Comparison of ENCODE assay signal across 1 cellular context in the genomic region with DNA sequence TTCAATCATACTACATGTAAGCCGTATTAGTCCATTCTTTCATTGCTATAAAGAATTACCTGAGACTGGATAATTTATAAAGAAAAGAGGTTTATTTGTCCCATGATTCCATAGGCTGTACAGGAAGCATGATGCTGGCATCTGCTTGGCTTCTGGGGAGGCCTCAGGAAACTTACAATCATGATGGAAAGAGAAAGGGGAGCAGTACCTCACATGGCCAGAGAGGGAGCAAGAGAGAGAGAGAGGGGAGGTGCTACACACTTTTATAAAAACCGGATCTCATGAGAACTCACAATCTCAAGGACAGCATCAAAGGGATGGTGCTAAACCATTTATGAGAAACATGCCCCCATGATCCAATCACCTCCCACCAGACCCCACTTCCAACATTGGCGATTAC.
TF ChIP-seq lines count a peak whose summit lies in the region.

No MANE protein-coding gene starts in this region.

TF ChIP-seq in SK-N-SH treated with all-trans-retinoic acid at 6 μM for 48 hours, 23 proteins besides CTCF, POLR2A, EP300 and RAD21 (continued from another document):
- TF ChIP-seq BACH2 (CRISPR knock-in tag; IDR thresholded peaks at IDR 0.05; ENCODE audit: borderline replicate concordance) (no peak), OSR1 (CRISPR knock-in tag; IDR thresholded peaks at IDR 0.05) (no peak)
- TF ChIP-seq, protein P1, sequence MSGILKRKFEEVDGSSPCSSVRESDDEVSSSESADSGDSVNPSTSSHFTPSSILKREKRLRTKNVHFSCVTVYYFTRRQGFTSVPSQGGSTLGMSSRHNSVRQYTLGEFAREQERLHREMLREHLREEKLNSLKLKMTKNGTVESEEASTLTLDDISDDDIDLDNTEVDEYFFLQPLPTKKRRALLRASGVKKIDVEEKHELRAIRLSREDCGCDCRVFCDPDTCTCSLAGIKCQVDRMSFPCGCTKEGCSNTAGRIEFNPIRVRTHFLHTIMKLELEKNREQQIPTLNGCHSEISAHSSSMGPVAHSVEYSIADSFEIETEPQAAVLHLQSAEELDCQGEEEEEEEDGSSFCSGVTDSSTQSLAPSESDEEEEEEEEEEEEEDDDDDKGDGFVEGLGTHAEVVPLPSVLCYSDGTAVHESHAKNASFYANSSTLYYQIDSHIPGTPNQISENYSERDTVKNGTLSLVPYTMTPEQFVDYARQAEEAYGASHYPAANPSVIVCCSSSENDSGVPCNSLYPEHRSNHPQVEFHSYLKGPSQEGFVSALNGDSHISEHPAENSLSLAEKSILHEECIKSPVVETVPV (CRISPR knock-in tag; IDR thresholded peaks at IDR 0.05): no peak
